ENCODE assay signal across 16 cellular contexts in the genomic region with DNA sequence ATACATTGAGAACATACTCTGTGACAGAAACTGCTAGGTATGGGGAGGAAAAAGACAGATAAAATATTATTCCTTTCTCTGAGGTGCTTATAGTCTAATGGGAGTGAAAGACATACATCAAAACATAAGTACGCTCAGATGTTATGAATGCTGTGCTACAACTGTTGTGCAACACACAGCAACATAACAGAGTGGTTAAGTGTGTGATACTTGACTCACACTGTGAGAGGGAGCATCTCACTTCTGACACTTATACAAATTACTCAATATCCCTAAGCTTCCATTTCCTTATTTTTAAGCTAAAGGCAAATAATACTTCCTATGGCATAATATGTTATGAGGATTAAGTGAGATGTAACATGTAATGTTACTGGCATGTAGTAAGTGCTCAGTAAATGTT.
A peak's percentile ranks its signal among the peaks of the same experiment; 100 is the strongest.
DNase-seq lines count a peak whose midpoint lies in the region; ATAC-seq, FAIRE-seq and TF ChIP-seq lines count a peak whose summit lies in the region.
"Had no signal": no experiment of that assay in that cellular context is flagged by ENCODE, and none has a peak within 500 bp of the region (broad histone marks: within the 10 kb centered on the region; RNA-seq: fewer than 3 reads in every experiment).

No MANE protein-coding gene starts in this region.

- H3K9ac ChIP-seq in GM23248 (no peak overlapping the region), K562 (ENCODE audit: insufficient read depth in 1 of 2, low read depth in 2 of 2, low read length in 2 of 2) (no peak overlapping the region)

- no TSS peak for BruUV-seq in K562 (replicated peaks; lab: Mats Ljungman, UMichigan)

- H3K9me1 ChIP-seq in K562 (ENCODE audit: control insufficient read depth, insufficient read depth, low read length), result no peaks in the 10 kb centered on the region

- H4K20me1 ChIP-seq in GM23248 (ENCODE audit: insufficient read depth) (no peaks in the 10 kb centered on the region), K562 (replicated peaks; ENCODE audit: control insufficient read depth, insufficient read depth, low read length) (no peaks in the 10 kb centered on the region)

- H3K4me2 ChIP-seq in GM23248 (ENCODE audit: unreplicated experiment) (no peak overlapping the region), K562 (ENCODE audit: insufficient read depth, low read length) (no peak overlapping the region)

- in situ Hi-C loops in GM23248 (cut with MboI) (no loop called here), K562 (cut with MboI) (no loop called here)

- TF ChIP-seq POLR2A in K562 (conservative IDR thresholded peaks at IDR 0.05), result no peak

- peaks cover 15% of the 10 kb centered on the region for H3K4me1 ChIP-seq in GM23248 (ENCODE audit: insufficient read depth)
- peaks cover 0 to 5% of the 10 kb centered on the region in 2 experiments; a peak in 1 of 5 replicates for H3K4me1 ChIP-seq in K562 (replicated peaks in 1 of 2; ENCODE audit: control insufficient read depth in 2 of 2, insufficient read depth in 2 of 2, low read length in 2 of 2)
- peaks cover 0 to 8% of the 10 kb centered on the region in 2 donors for H3K4me1 ChIP-seq in ascending aorta

- no peaks in the 10 kb centered on the region for H3K36me3 ChIP-seq in GM23248 (ENCODE audit: low read depth)
- H3K36me3 ChIP-seq in K562 (ENCODE audit: control insufficient read depth, insufficient read depth, low read length), result no peaks in the 10 kb centered on the region
- no peaks in the 10 kb centered on the region for H3K36me3 ChIP-seq in ascending aorta
- H3K36me3 ChIP-seq: neutrophil had no signal

- FAIRE-seq in K562 (lab: Jason Lieb, UNC), result no peak
- FAIRE-seq: islet of Langerhans had no signal

- H3F3A ChIP-seq in GM23248 (ENCODE audit: insufficient read depth), result 0 out of 2 replicates have a peak, but pooled peaks cover 10% of the 10 kb centered on the region

- DNase-seq in GM23248 (peak; percentile 76), NCI-H226 (peak; percentile 62), K562 (ENCODE audit: extremely low read depth in 1 of 4, low spot score in 3 of 4) (no peak), iris pigment epithelial cell (ENCODE audit: low read depth) (peak; percentile 83), DMS153 treated with DMSO at 0.1 percent for 48 hours (lab: John Stamatoyannopoulos, UW; ENCODE audit: unreplicated experiment) (no peak), ascending aorta (ENCODE audit: low spot score in 2 of 2) (no peak), posterior vena cava (ENCODE audit: low spot score) (no peak)
- DNase-seq: activated CD8-positive, alpha-beta memory T cell treated with anti-CD3 and anti-CD28 coated beads, Interleukin-2, amount 50 U/mL, for 4 hours; activated naive CD4-positive, alpha-beta T cell treated with anti-CD3 and anti-CD28 coated beads, Interleukin-2, amount 50 U/mL, for 16 hours; effector CD4-positive, alpha-beta T cell; NCI-H1694; stimulated activated naive CD4-positive, alpha-beta T cell; T-cell had no signal

- ATAC-seq in K562 (no peak), HG03280 (IDR thresholded peaks at IDR 0.05; ENCODE audit: unreplicated experiment) (no peak)
- ATAC-seq: T-cell had no signal

- no peak overlapping the region for H2AFZ ChIP-seq in GM23248
- no peak overlapping the region for H2AFZ ChIP-seq in K562 (ENCODE audit: low read depth, low read length)

- no peak for TF ChIP-seq CTCF in K562 (IDR thresholded peaks at IDR 0.05 in 2 of 3, conservative IDR thresholded peaks at IDR 0.05 in 1 of 3; ENCODE audit: insufficient read depth in 2 of 3, low read depth in 1 of 3, low read length in 3 of 3)
- TF ChIP-seq CTCF in ascending aorta (IDR thresholded peaks at IDR 0.05), result no peak

- POLR2A ChIA-PET in K562 (lab: Yijun Ruan, JAX), result interaction anchor here (0.7 kb wide), 1 partner anchor 201 kb away, joined by 3 read pairs; no protein-coding TSS in a partner anchor

- H3K9me3 ChIP-seq in GM23248 (ENCODE audit: low read depth) (no peaks in the 10 kb centered on the region), K562 (replicated peaks; ENCODE audit: control insufficient read depth, insufficient read depth, low read depth, low read length) (no peaks in the 10 kb centered on the region), ascending aorta (no peaks in the 10 kb centered on the region)
- H3K9me3 ChIP-seq: neutrophil had no signal

- no peaks in the 10 kb centered on the region for H3K27me3 ChIP-seq in GM23248 (replicated peaks; ENCODE audit: insufficient read depth)
- H3K27me3 ChIP-seq in K562 (ENCODE audit: control insufficient read depth in 2 of 2, insufficient read depth in 2 of 2, low read length in 2 of 2), result peaks cover 2 to 6% of the 10 kb centered on the region in 2 experiments; a peak in 2 of 5 replicates
- no peaks in the 10 kb centered on the region for H3K27me3 ChIP-seq in ascending aorta
- H3K27me3 ChIP-seq: neutrophil had no signal

- intact Hi-C loops in K562 (cut with micrococcal nuclease) (no loop called here), ascending aorta (cut with DNase I) (no loop called here), posterior vena cava (cut with DNase I) (no loop called here)

- CTCF ChIA-PET in K562 (lab: Yijun Ruan, JAX; ENCODE audit: low intra/inter-chr PET ratio), result no interaction called here

- no peak overlapping the region for H3K4me3 ChIP-seq in GM23248
- H3K4me3 ChIP-seq in K562, result no peak overlapping the region
- no peak overlapping the region for H3K4me3 ChIP-seq in ascending aorta

- no peaks in the 10 kb centered on the region for H3K79me2 ChIP-seq in GM23248 (ENCODE audit: insufficient read depth)
- no peaks in the 10 kb centered on the region for H3K79me2 ChIP-seq in K562 (ENCODE audit: control insufficient read depth, insufficient read depth, low read length)

- no peak for TF ChIP-seq RAD21 in K562 (CRISPR knock-in tag; conservative IDR thresholded peaks at IDR 0.05 in 1 of 2, IDR thresholded peaks at IDR 0.05 in 1 of 2)

- 49 to 56% methylated on average over 1 of the region's 1 CpG for WGBS in GM23248 (ENCODE audit: low coverage in 1 of 2, low lambda C conversion rate in 2 of 2, missing lambda C conversion rate in 2 of 2), 2 experiments
- 0% methylated on average over 1 of the region's 1 CpG for WGBS in K562 (ENCODE audit: insufficient coverage, low coverage, missing lambda C conversion rate)

- no peaks in the 10 kb centered on the region for H3K9me2 ChIP-seq in GM23248 (ENCODE audit: insufficient read depth)

- TF ChIP-seq EP300 in K562 (IDR thresholded peaks at IDR 0.05; ENCODE audit: low read length), result no peak

- H3K27ac ChIP-seq in GM23248 (no peak overlapping the region), K562 (ENCODE audit: extremely low read depth, low read depth, low read length) (no peak overlapping the region), ascending aorta (no peak overlapping the region)
- H3K27ac ChIP-seq: neutrophil had no signal

TF ChIP-seq in K562, 482 proteins besides CTCF, POLR2A, EP300 and RAD21:
- TF ChIP-seq, protein P1, sequence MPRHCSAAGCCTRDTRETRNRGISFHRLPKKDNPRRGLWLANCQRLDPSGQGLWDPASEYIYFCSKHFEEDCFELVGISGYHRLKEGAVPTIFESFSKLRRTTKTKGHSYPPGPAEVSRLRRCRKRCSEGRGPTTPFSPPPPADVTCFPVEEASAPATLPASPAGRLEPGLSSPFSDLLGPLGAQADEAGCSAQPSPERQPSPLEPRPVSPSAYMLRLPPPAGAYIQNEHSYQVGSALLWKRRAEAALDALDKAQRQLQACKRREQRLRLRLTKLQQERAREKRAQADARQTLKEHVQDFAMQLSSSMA (CRISPR knock-in tag; IDR thresholded peaks at IDR 0.05), result no peak
- TF ChIP-seq CEBPB (tag; IDR thresholded peaks at IDR 0.05) (peak; percentile 52), CEBPG (CRISPR knock-in tag; IDR thresholded peaks at IDR 0.05) (no peak), CEBPG (tag; conservative IDR thresholded peaks at IDR 0.05 in 1 of 2, IDR thresholded peaks at IDR 0.05 in 1 of 2) (peak; percentile 33 to 47; a peak in 3 of 4 replicates)

Comparison
In these comparisons a context has a peak if more than half of its experiments do, and no peak if none do; other contexts are left out.
1. DNase-seq: peak in GM23248 (single experiment), NCI-H226 (single experiment) and iris pigment epithelial cell (single experiment); none in K562 (0 of 4), DMS153 treated with DMSO at 0.1 percent for 48 hours (single experiment), ascending aorta (0 of 2) and posterior vena cava (single experiment).